8 cellular contexts compared by ENCODE assay signal in the genomic region with DNA sequence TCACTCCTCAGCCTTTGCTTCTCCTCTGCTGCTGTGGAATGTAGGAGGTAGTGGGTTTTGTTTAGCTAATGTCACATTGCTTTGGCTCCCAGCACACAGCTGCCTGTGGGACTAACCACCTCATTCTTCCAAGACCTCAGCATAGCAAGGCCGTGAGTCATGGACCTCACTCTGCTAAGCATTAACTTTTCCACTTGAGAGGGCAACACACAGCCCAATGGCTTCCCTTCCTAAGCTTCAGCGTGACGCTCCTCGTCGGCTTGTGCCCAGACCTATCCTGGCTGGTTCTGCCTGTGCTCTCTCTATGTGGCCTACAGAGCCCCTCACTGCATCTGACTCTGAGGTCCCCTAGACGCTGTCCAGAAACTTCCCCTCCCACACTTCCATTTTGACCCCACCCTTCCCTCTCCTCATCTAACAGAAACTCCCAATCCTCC. TPM values are rescaled to one million over a fixed set of nuclear protein-coding genes. Genes with fewer than 3 reads are reported as not detected.
DNase-seq lines count a peak whose midpoint lies in the region; ATAC-seq, FAIRE-seq and TF ChIP-seq lines count a peak whose summit lies in the region.

No MANE protein-coding gene starts in this region.

- ATAC-seq in GM21723 (IDR thresholded peaks at IDR 0.05; ENCODE audit: unreplicated experiment), result no peak

- H3K9me3 ChIP-seq in NT2/D1 (ENCODE audit: insufficient read depth, low read length) (no peaks in the 10 kb centered on the region), esophagus squamous epithelium (no peaks in the 10 kb centered on the region)

- H3K36me3 ChIP-seq in NT2/D1 (ENCODE audit: insufficient read depth, insufficient read length, low read length) (peaks cover 25% of the 10 kb centered on the region), esophagus squamous epithelium (peaks cover 0 to 57% (median 7%) of the 10 kb centered on the region in 3 donors)

- H3K4me3 ChIP-seq in NT2/D1 (ENCODE audit: insufficient read length, low read depth) (no peak overlapping the region), esophagus squamous epithelium (peak overlapping the region in 1 of 4 donors; percentile 39)

- H3K4me1 ChIP-seq in NT2/D1 (ENCODE audit: insufficient read depth, insufficient read length) (peaks cover 4% of the 10 kb centered on the region), esophagus squamous epithelium (peaks cover 39 to 61% (median 50%) of the 10 kb centered on the region in 3 donors)

- H3K9ac ChIP-seq in NT2/D1 (ENCODE audit: insufficient read length, low read depth), result no peak overlapping the region

- peak; percentile 22 for DNase-seq in CD1c-positive myeloid dendritic cell (ENCODE audit: extremely low spot score)
- DNase-seq in NT2/D1 (ENCODE audit: low read depth, low spot score), result peak; percentile 79
- no peak for DNase-seq in esophagus squamous epithelium (lab: John Stamatoyannopoulos, UW)
- DNase-seq in non-pigmented ciliary epithelial cell (ENCODE audit: low read depth), result peak; percentile 100
- no peak for DNase-seq in NCI-H2171 treated with DMSO at 0.1 percent for 48 hours (lab: John Stamatoyannopoulos, UW)
- no peak for DNase-seq in UCSD-AML1 (lab: John Stamatoyannopoulos, UW; ENCODE audit: unreplicated experiment)
- DNase-seq in GM12892 (ENCODE audit: insufficient read length), result no peak

- 1 to 44% methylated on average over 5 to 6 of the region's 6 CpGs for WGBS in esophagus squamous epithelium, 2 donors

- TF ChIP-seq POLR2A in esophagus squamous epithelium (IDR thresholded peaks at IDR 0.05) (peak in 1 of 4 donors; percentile 10), GM12892 (IDR thresholded peaks at IDR 0.05; ENCODE audit: low read depth, low read length) (no peak)

- no peak for TF ChIP-seq CTCF in esophagus squamous epithelium (IDR thresholded peaks at IDR 0.05)

- H3K27ac ChIP-seq in esophagus squamous epithelium, result peak overlapping the region; percentile 69 to 95 (median 90)

- intact Hi-C loops in esophagus squamous epithelium (cut with DNase I), result no loop called here

- H3K27me3 ChIP-seq in NT2/D1 (ENCODE audit: insufficient read depth, insufficient read length), result no peaks in the 10 kb centered on the region
- H3K27me3 ChIP-seq in esophagus squamous epithelium, result no peaks in the 10 kb centered on the region

- no peak for FAIRE-seq in GM12892 (lab: Jason Lieb, UNC)

RNA-seq across cellular contexts. Expression of gene MYOF, which starts 23.3 kb away (rescaled TPM):
- total RNA-seq in esophagus squamous epithelium, result 100 to 1,000 TPM in 2 of 4 donors, 10 to 100 TPM in 2; 61.1 to 123 (median 99.6) TPM
- polyA plus RNA-seq in GM12892 (2012; ENCODE audit: missing spikeins), result 0.13 TPM

RNA-seq across cellular contexts. Expression of gene CEP55, which starts 37.6 kb away (rescaled TPM):
- total RNA-seq in esophagus squamous epithelium, result 10 to 100 TPM in 2 of 4 donors, 1 to 10 TPM in 2; 6.7 to 23.7 (median 14.4) TPM
- polyA plus RNA-seq in GM12892 (2012; ENCODE audit: missing spikeins), result 26.9 TPM

Comparison
In these comparisons a context has a peak if more than half of its experiments do, and no peak if none do; other contexts are left out.
1. DNase-seq: peak in CD1c-positive myeloid dendritic cell (single experiment), NT2/D1 (single experiment) and non-pigmented ciliary epithelial cell (single experiment); none in esophagus squamous epithelium (single experiment), NCI-H2171 treated with DMSO at 0.1 percent for 48 hours (single experiment), UCSD-AML1 (single experiment) and GM12892 (single experiment).